Comparison of ENCODE assay signal across 29 cellular contexts in the genomic region with DNA sequence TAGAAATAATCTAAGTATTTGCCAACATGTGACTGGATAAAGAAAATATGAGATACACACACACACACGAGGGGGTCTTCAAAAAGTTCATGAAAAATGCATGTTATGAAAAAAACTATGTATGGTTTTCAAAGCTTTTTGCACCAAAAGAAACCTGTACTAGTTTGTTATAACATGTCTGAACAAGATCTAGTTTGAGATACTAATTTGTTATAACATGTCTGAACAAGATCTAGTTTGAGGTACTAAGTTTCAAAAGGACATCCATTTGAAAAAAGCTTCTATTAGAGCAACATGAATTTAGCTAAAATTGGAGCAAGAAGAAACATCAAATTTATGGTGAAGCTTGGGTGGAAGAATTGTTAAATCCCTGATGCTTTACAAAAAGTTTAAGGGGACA.
"Had no signal": no experiment of that assay in that cellular context is flagged by ENCODE, and none has a peak within 500 bp of the region (broad histone marks: within the 10 kb centered on the region; RNA-seq: fewer than 3 reads in every experiment).

No MANE protein-coding gene starts in this region.

- H3K4me1 ChIP-seq: stomach, suprapubic skin, testis, thyroid gland, tibial artery, tibial nerve, transverse colon, upper lobe of left lung, upper lobe of right lung, uterus, vagina had no signal

- H3K27ac Mint-ChIP-seq: stimulated activated effector memory CD8-positive, alpha-beta T cell treated with anti-CD3 and anti-CD28 coated beads, Interleukin-12 subunit alpha, Interleukin-12 subunit beta, amount 100 ng/mL, for 72 hours; stimulated activated memory B cell treated with anti-CD40 and anti-IgM and Interleukin-4, amounts not matched to agents 10 μg/mL and 1 μg/mL and 100 μg/mL, for 72 hours; stimulated activated naive B cell treated with anti-CD40 and anti-IgM and Interleukin-4, amounts not matched to agents 10 μg/mL and 1 μg/mL and 100 μg/mL, for 72 hours; stimulated activated naive CD8-positive, alpha-beta T cell treated with anti-CD3 and anti-CD28 coated beads, Interleukin-15, amount 100 ng/mL, for 72 hours; stimulated activated naive CD8-positive, alpha-beta T cell treated with anti-CD3 and anti-CD28 coated beads, Interleukin-15, Interleukin-2, amounts not matched to agents 100 ng/mL and 50 ng/mL, for 24 hours; type B pancreatic cell had no signal

- ATAC-seq: stimulated activated effector memory CD8-positive, alpha-beta T cell treated with anti-CD3 and anti-CD28 coated beads, Interleukin-12 subunit alpha, Interleukin-12 subunit beta, amount 100 ng/mL, for 72 hours; stimulated activated memory B cell treated with anti-CD40 and anti-IgM and Interleukin-4, amounts not matched to agents 10 μg/mL and 1 μg/mL and 100 μg/mL, for 72 hours; stimulated activated naive B cell treated with anti-CD40 and anti-IgM and Interleukin-4, amounts not matched to agents 10 μg/mL and 1 μg/mL and 100 μg/mL, for 72 hours; stimulated activated naive CD8-positive, alpha-beta T cell treated with anti-CD3 and anti-CD28 coated beads, Interleukin-15, amount 100 ng/mL, for 72 hours; stimulated activated naive CD8-positive, alpha-beta T cell treated with anti-CD3 and anti-CD28 coated beads, Interleukin-15, Interleukin-2, amounts not matched to agents 100 U/mL and 50 U/mL, for 24 hours; upper lobe of right lung had no signal

- DNase-seq: stimulated activated CD4-positive, alpha-beta T cell treated with anti-CD3 and anti-CD28 coated beads, Interleukin-2, amount 100 ng/mL, for 48 hours; stimulated activated CD4-positive, alpha-beta T cell treated with anti-CD3 and anti-CD28 coated beads, Interleukin-4, amount 100 ng/mL, for 1 hour; stimulated activated CD4-positive, alpha-beta T cell treated with anti-CD3 and anti-CD28 coated beads, Interleukin-4, amount 100 ng/mL, for 24 hours; stimulated activated CD4-positive, alpha-beta T cell treated with anti-CD3 and anti-CD28 coated beads, Interleukin-4, amount 100 ng/mL, for 4 hours; stimulated activated CD8-positive, alpha-beta memory T cell treated with anti-CD3 and anti-CD28 coated beads, Interleukin-4, amount 100 ng/mL, for 48 hours; stimulated activated naive B cell treated with anti-CD40 and anti-IgM and Interleukin-4, amounts not matched to agents 10 μg/mL and 1 μg/mL and 100 μg/mL, for 72 hours; stimulated activated naive CD4-positive, alpha-beta T cell; stimulated activated naive CD4-positive, alpha-beta T cell treated with Interleukin-2 at 50 U/mL for 16 hours; stimulated activated naive CD8-positive, alpha-beta T cell treated with anti-CD3 and anti-CD28 coated beads, Interleukin-15, amount 100 ng/mL, for 72 hours; stimulated activated naive CD8-positive, alpha-beta T cell treated with anti-CD3 and anti-CD28 coated beads, Interleukin-15, Interleukin-2, amounts not matched to agents 100 U/mL and 50 U/mL, for 24 hours; stomach; substantia nigra; testis; thyroid gland; tibial artery; transverse colon; trophoblast cell; upper lobe of left lung; upper lobe of right lung; uterus had no signal

- H3K4me3 Mint-ChIP-seq: stimulated activated effector memory CD8-positive, alpha-beta T cell treated with anti-CD3 and anti-CD28 coated beads, Interleukin-12 subunit alpha, Interleukin-12 subunit beta, amount 100 ng/mL, for 72 hours; stimulated activated memory B cell treated with anti-CD40 and anti-IgM and Interleukin-4, amounts not matched to agents 10 μg/mL and 1 μg/mL and 100 μg/mL, for 72 hours; stimulated activated naive B cell treated with anti-CD40 and anti-IgM and Interleukin-4, amounts not matched to agents 10 μg/mL and 1 μg/mL and 100 μg/mL, for 72 hours; stimulated activated naive CD8-positive, alpha-beta T cell treated with anti-CD3 and anti-CD28 coated beads, Interleukin-15, amount 100 ng/mL, for 72 hours; stimulated activated naive CD8-positive, alpha-beta T cell treated with anti-CD3 and anti-CD28 coated beads, Interleukin-15, Interleukin-2, amounts not matched to agents 100 ng/mL and 50 ng/mL, for 24 hours; type B pancreatic cell had no signal

- H3K4me1 Mint-ChIP-seq: stimulated activated effector memory CD8-positive, alpha-beta T cell treated with anti-CD3 and anti-CD28 coated beads, Interleukin-12 subunit alpha, Interleukin-12 subunit beta, amount 100 ng/mL, for 72 hours; stimulated activated memory B cell treated with anti-CD40 and anti-IgM and Interleukin-4, amounts not matched to agents 10 μg/mL and 1 μg/mL and 100 μg/mL, for 72 hours; stimulated activated naive B cell treated with anti-CD40 and anti-IgM and Interleukin-4, amounts not matched to agents 10 μg/mL and 1 μg/mL and 100 μg/mL, for 72 hours; stimulated activated naive CD8-positive, alpha-beta T cell treated with anti-CD3 and anti-CD28 coated beads, Interleukin-15, amount 100 ng/mL, for 72 hours had no signal

- H3K27me3 ChIP-seq: stomach, suprapubic skin, testis, thyroid gland, transverse colon, upper lobe of left lung, upper lobe of right lung, uterus, vagina had no signal

- H3K27ac ChIP-seq: stomach, suprapubic skin, testis, thoracic aorta, thyroid gland, tibial artery, tibial nerve, transverse colon, upper lobe of left lung, upper lobe of right lung, uterus, vagina had no signal

- H3K4me3 ChIP-seq: stomach, suprapubic skin, testis, thoracic aorta, thyroid gland, tibial artery, tibial nerve, transverse colon, upper lobe of left lung, upper lobe of right lung, uterus, vagina had no signal

- H3K36me3 ChIP-seq: stomach, suprapubic skin, thoracic aorta, thyroid gland, tibial artery, tibial nerve, transverse colon, upper lobe of left lung, upper lobe of right lung, uterus, vagina had no signal

- H3K9me3 ChIP-seq: testis, thoracic aorta, thyroid gland, upper lobe of right lung, uterus, vagina had no signal

- H3K36me3 Mint-ChIP-seq: stimulated activated effector memory CD8-positive, alpha-beta T cell treated with anti-CD3 and anti-CD28 coated beads, Interleukin-12 subunit alpha, Interleukin-12 subunit beta, amount 100 ng/mL, for 72 hours; type B pancreatic cell had no signal

- FAIRE-seq: urothelium cell line had no signal
